In genomic region chr19:39125554-39126311, GRCh38 we compare ENCODE assay signal across 1 cellular context.
TF ChIP-seq lines count a peak whose summit lies in the region.

TSS of gene PAK4 (plus strand) at chr19:39125786. CDS start at chr19:39169554, 43,768 bp downstream.

TF ChIP-seq in HepG2, 621 proteins besides CTCF, POLR2A, EP300 and RAD21 (continued from another document and continues in another):
- TF ChIP-seq, protein P1, sequence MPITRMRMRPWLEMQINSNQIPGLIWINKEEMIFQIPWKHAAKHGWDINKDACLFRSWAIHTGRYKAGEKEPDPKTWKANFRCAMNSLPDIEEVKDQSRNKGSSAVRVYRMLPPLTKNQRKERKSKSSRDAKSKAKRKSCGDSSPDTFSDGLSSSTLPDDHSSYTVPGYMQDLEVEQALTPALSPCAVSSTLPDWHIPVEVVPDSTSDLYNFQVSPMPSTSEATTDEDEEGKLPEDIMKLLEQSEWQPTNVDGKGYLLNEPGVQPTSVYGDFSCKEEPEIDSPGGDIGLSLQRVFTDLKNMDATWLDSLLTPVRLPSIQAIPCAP (CRISPR knock-in tag; IDR thresholded peaks at IDR 0.05; ENCODE audit: low read depth): no peak
- TF ChIP-seq REL (CRISPR knock-in tag; conservative IDR thresholded peaks at IDR 0.05) (no peak), ZNF205 (CRISPR knock-in tag; IDR thresholded peaks at IDR 0.05) (0 out of 2 replicates have a peak, but pooled peaks have one; percentile 24), GTF2F1 (IDR thresholded peaks at IDR 0.05; ENCODE audit: low read length) (no peak), ZNF326 (CRISPR knock-in tag; IDR thresholded peaks at IDR 0.05; ENCODE audit: borderline replicate concordance) (no peak), ZNF441 (CRISPR knock-in tag; IDR thresholded peaks at IDR 0.05; ENCODE audit: borderline replicate concordance) (no peak), SMAD9 (CRISPR knock-in tag; IDR thresholded peaks at IDR 0.05) (no peak), MXD4 (CRISPR knock-in tag; IDR thresholded peaks at IDR 0.05) (peak; percentile 79), NONO (IDR thresholded peaks at IDR 0.05) (no peak), NONO (CRISPR knock-in tag; conservative IDR thresholded peaks at IDR 0.05) (peak; percentile 86), SRSF1 (optimal IDR thresholded peaks at IDR 0.05; ENCODE audit: low read depth, low read length) (no peak), SETDB1 (CRISPR knock-in tag; IDR thresholded peaks at IDR 0.05; ENCODE audit: borderline replicate concordance) (no peak), PLSCR1 (CRISPR knock-in tag; IDR thresholded peaks at IDR 0.05; ENCODE audit: borderline replicate concordance) (no peak), EZH2 (conservative IDR thresholded peaks at IDR 0.05; ENCODE audit: low read depth, low read length) (no peak), HNF4G (IDR thresholded peaks at IDR 0.05; ENCODE audit: borderline replicate concordance, low read depth, low read length) (peak; percentile 66), HNF4G (CRISPR knock-in tag; IDR thresholded peaks at IDR 0.05; ENCODE audit: borderline replicate concordance, low read depth) (peak; percentile 77; the same call in 1 of the 2 replicates), ZFX (CRISPR knock-in tag; IDR thresholded peaks at IDR 0.05; ENCODE audit: low read depth) (peak; percentile 78), NR1H2 (CRISPR knock-in tag; IDR thresholded peaks at IDR 0.05; ENCODE audit: borderline replicate concordance, low read depth) (0 out of 2 replicates have a peak, but pooled peaks have one; percentile 19), NR2C2 (CRISPR knock-in tag; IDR thresholded peaks at IDR 0.05; ENCODE audit: borderline replicate concordance) (peak; percentile 99), MIER3 (CRISPR knock-in tag; IDR thresholded peaks at IDR 0.05; ENCODE audit: borderline replicate concordance) (peak; percentile 62; the same call in 1 of the 2 replicates), POGK (CRISPR knock-in tag; conservative IDR thresholded peaks at IDR 0.05) (peak; percentile 88), SNAPC2 (CRISPR knock-in tag; IDR thresholded peaks at IDR 0.05) (0 out of 2 replicates have a peak, but pooled peaks have one; percentile 18), NCOA1 (CRISPR knock-in tag; IDR thresholded peaks at IDR 0.05) (0 out of 2 replicates have a peak, but pooled peaks have one; percentile 65), ZBTB43 (CRISPR knock-in tag; conservative IDR thresholded peaks at IDR 0.05) (0 out of 2 replicates have a peak, but pooled peaks have one; percentile 31), BRCA1 (CRISPR knock-in tag; IDR thresholded peaks at IDR 0.05) (no peak), ZNF142 (CRISPR knock-in tag; IDR thresholded peaks at IDR 0.05) (peak; percentile 53; the same call in 1 of the 2 replicates), KDM2A (CRISPR knock-in tag; IDR thresholded peaks at IDR 0.05; ENCODE audit: borderline replicate concordance, low read depth) (peak; percentile 62; the same call in 1 of the 2 replicates), PAWR (CRISPR knock-in tag; IDR thresholded peaks at IDR 0.05; ENCODE audit: borderline replicate concordance) (no peak), ZNF629 (CRISPR knock-in tag; conservative IDR thresholded peaks at IDR 0.05) (peak; percentile 37), ATF7-NPFF (CRISPR knock-in tag; IDR thresholded peaks at IDR 0.05; ENCODE audit: low read depth) (peak; percentile 72; the same call in 1 of the 2 replicates), POGZ (CRISPR knock-in tag; IDR thresholded peaks at IDR 0.05) (peak; percentile 72)
- TF ChIP-seq, protein P2, sequence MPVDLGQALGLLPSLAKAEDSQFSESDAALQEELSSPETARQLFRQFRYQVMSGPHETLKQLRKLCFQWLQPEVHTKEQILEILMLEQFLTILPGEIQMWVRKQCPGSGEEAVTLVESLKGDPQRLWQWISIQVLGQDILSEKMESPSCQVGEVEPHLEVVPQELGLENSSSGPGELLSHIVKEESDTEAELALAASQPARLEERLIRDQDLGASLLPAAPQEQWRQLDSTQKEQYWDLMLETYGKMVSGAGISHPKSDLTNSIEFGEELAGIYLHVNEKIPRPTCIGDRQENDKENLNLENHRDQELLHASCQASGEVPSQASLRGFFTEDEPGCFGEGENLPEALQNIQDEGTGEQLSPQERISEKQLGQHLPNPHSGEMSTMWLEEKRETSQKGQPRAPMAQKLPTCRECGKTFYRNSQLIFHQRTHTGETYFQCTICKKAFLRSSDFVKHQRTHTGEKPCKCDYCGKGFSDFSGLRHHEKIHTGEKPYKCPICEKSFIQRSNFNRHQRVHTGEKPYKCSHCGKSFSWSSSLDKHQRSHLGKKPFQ (CRISPR knock-in tag; IDR thresholded peaks at IDR 0.05; ENCODE audit: insufficient replicate concordance): no peak
- TF ChIP-seq, protein P3, sequence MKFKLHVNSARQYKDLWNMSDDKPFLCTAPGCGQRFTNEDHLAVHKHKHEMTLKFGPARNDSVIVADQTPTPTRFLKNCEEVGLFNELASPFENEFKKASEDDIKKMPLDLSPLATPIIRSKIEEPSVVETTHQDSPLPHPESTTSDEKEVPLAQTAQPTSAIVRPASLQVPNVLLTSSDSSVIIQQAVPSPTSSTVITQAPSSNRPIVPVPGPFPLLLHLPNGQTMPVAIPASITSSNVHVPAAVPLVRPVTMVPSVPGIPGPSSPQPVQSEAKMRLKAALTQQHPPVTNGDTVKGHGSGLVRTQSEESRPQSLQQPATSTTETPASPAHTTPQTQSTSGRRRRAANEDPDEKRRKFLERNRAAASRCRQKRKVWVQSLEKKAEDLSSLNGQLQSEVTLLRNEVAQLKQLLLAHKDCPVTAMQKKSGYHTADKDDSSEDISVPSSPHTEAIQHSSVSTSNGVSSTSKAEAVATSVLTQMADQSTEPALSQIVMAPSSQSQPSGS (CRISPR knock-in tag; IDR thresholded peaks at IDR 0.05): peak; percentile 20; the same call in 1 of the 2 replicates
- TF ChIP-seq, protein P4, sequence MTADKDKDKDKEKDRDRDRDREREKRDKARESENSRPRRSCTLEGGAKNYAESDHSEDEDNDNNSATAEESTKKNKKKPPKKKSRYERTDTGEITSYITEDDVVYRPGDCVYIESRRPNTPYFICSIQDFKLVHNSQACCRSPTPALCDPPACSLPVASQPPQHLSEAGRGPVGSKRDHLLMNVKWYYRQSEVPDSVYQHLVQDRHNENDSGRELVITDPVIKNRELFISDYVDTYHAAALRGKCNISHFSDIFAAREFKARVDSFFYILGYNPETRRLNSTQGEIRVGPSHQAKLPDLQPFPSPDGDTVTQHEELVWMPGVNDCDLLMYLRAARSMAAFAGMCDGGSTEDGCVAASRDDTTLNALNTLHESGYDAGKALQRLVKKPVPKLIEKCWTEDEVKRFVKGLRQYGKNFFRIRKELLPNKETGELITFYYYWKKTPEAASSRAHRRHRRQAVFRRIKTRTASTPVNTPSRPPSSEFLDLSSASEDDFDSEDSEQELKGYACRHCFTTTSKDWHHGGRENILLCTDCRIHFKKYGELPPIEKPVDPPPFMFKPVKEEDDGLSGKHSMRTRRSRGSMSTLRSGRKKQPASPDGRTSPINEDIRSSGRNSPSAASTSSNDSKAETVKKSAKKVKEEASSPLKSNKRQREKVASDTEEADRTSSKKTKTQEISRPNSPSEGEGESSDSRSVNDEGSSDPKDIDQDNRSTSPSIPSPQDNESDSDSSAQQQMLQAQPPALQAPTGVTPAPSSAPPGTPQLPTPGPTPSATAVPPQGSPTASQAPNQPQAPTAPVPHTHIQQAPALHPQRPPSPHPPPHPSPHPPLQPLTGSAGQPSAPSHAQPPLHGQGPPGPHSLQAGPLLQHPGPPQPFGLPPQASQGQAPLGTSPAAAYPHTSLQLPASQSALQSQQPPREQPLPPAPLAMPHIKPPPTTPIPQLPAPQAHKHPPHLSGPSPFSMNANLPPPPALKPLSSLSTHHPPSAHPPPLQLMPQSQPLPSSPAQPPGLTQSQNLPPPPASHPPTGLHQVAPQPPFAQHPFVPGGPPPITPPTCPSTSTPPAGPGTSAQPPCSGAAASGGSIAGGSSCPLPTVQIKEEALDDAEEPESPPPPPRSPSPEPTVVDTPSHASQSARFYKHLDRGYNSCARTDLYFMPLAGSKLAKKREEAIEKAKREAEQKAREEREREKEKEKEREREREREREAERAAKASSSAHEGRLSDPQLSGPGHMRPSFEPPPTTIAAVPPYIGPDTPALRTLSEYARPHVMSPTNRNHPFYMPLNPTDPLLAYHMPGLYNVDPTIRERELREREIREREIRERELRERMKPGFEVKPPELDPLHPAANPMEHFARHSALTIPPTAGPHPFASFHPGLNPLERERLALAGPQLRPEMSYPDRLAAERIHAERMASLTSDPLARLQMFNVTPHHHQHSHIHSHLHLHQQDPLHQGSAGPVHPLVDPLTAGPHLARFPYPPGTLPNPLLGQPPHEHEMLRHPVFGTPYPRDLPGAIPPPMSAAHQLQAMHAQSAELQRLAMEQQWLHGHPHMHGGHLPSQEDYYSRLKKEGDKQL (CRISPR knock-in tag; IDR thresholded peaks at IDR 0.05; ENCODE audit: low read depth): no peak
- TF ChIP-seq, protein P5, sequence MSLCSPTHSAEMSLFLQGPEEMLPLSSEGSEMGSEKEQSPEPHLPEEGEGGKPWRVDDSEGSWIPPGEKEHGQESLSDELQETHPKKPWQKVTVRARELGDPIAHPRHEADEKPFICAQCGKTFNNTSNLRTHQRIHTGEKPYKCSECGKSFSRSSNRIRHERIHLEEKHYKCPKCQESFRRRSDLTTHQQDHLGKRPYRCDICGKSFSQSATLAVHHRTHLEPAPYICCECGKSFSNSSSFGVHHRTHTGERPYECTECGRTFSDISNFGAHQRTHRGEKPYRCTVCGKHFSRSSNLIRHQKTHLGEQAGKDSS (CRISPR knock-in tag; IDR thresholded peaks at IDR 0.05; ENCODE audit: borderline replicate concordance, low read depth): no peak
- TF ChIP-seq, protein P6, sequence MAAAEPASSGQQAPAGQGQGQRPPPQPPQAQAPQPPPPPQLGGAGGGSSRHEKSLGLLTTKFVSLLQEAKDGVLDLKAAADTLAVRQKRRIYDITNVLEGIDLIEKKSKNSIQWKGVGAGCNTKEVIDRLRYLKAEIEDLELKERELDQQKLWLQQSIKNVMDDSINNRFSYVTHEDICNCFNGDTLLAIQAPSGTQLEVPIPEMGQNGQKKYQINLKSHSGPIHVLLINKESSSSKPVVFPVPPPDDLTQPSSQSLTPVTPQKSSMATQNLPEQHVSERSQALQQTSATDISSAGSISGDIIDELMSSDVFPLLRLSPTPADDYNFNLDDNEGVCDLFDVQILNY (CRISPR knock-in tag; conservative IDR thresholded peaks at IDR 0.05): no peak; the same call in 1 of the 2 replicates
